ENCODE assay signal across 14 cellular contexts in the genomic region with DNA sequence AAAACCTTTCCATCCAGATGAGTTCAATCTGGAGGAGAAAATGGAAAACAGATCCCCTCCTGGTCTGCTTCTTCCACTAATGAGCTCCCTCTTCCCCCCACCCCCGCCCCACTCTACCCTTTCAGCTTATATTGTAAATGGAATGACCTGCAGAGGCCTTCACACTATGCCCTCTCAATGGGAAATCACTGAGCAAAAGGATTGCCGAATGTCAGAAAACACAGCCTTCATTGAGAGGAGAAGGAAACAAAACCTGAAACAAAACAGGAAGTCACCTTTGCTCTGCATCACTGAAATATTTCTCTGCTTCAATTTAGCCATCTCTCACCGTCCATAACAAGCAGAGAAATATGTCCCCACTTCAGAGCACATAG. TPM values are rescaled to one million over a fixed set of nuclear protein-coding genes. Genes with fewer than 3 reads are reported as not detected.
DNase-seq lines count a peak whose midpoint lies in the region; ATAC-seq and TF ChIP-seq lines count a peak whose summit lies in the region.
"Had no signal": no experiment of that assay in that cellular context is flagged by ENCODE, and none has a peak within 500 bp of the region (broad histone marks: within the 10 kb centered on the region; RNA-seq: fewer than 3 reads in every experiment).

No MANE protein-coding gene starts in this region.

- H2AFZ ChIP-seq in neuronal stem cell (ENCODE audit: low read length): peak overlapping the region; percentile 87

- no CpG with 5 or more reads among the region's 3 CpGs for WGBS in neuronal stem cell (ENCODE audit: extremely low coverage in 2 of 2, insufficient read length in 2 of 2, insufficient replicate concordance in 1 of 2), 2 donors

- H4K91ac ChIP-seq in neuronal stem cell (ENCODE audit: low read depth, low read length, poor library complexity): no peak overlapping the region

- H3K36me3 ChIP-seq in neuronal stem cell (replicated peaks in 1 of 2; ENCODE audit: control insufficient read depth in 2 of 2, insufficient read depth in 2 of 2, low read length in 2 of 2): no peaks in the 10 kb centered on the region
- H3K36me3 ChIP-seq: heart left ventricle had no signal

- no peak overlapping the region for H4K8ac ChIP-seq in neuronal stem cell (ENCODE audit: low read depth, low read length)

- H3K4me1 Mint-ChIP-seq in endothelial cell (ENCODE audit: unreplicated experiment): peaks cover 43% of the 10 kb centered on the region

- ATAC-seq in GM19324 (IDR thresholded peaks at IDR 0.05; ENCODE audit: low FRiP score, unreplicated experiment) (peak; percentile 48), HG02610 (IDR thresholded peaks at IDR 0.05; ENCODE audit: unreplicated experiment) (no peak)
- ATAC-seq: heart left ventricle, left ventricle myocardium superior had no signal

- H3K18ac ChIP-seq in neuronal stem cell (ENCODE audit: low read length): no peak overlapping the region

- H2BK120ac ChIP-seq in neuronal stem cell (ENCODE audit: low read depth, low read length): no peak overlapping the region

- no peak overlapping the region for H3K14ac ChIP-seq in neuronal stem cell (ENCODE audit: low read length)

- DNase-seq in NCI-H2171 (lab: John Stamatoyannopoulos, UW) (peak; percentile 25), endothelial cell (ENCODE audit: low spot score) (no peak), neuronal stem cell (ENCODE audit: low spot score) (peak; percentile 73), SHP77 (lab: John Stamatoyannopoulos, UW) (no peak), dedifferentiated amniotic fluid mesenchymal stem cell (ENCODE audit: extremely low spot score) (no peak)
- DNase-seq: activated CD8-positive, alpha-beta memory T cell treated with anti-CD3 and anti-CD28 coated beads, Interleukin-2, amount 50 U/mL, for 48 hours; heart left ventricle; left ventricle myocardium superior; NCI-H1092 treated with DMSO at 0.1 percent for 48 hours; occipital lobe had no signal

- peak overlapping the region; percentile 96 for H3K4me3 Mint-ChIP-seq in endothelial cell (ENCODE audit: unreplicated experiment)

- H3K79me1 ChIP-seq in neuronal stem cell (ENCODE audit: low read depth, low read length): peaks cover 4% of the 10 kb centered on the region

- peaks cover 15% of the 10 kb centered on the region for H3K36me3 Mint-ChIP-seq in endothelial cell (ENCODE audit: low read depth, unreplicated experiment)

- peaks cover 7% of the 10 kb centered on the region for H3K27me3 Mint-ChIP-seq in endothelial cell (ENCODE audit: unreplicated experiment)

- H3K27ac ChIP-seq in neuronal stem cell (replicated peaks; ENCODE audit: low read length): peak overlapping the region; percentile 93
- H3K27ac ChIP-seq: C4-2B, epithelial cell of prostate had no signal

- no peaks in the 10 kb centered on the region for H3K9me3 ChIP-seq in neuronal stem cell (replicated peaks in 1 of 2; ENCODE audit: control insufficient read depth in 2 of 2, insufficient read depth in 1 of 2, low read depth in 1 of 2, low read length in 2 of 2)
- H3K9me3 ChIP-seq: heart left ventricle had no signal

- H3K9me3 Mint-ChIP-seq in endothelial cell (ENCODE audit: unreplicated experiment): no peaks in the 10 kb centered on the region

- H3K4me1 ChIP-seq in neuronal stem cell (ENCODE audit: control insufficient read depth in 2 of 2, insufficient read depth in 1 of 2, low read depth in 1 of 2, low read length in 2 of 2): peaks cover 4 to 15% of the 10 kb centered on the region in 2 donors

- H3K4ac ChIP-seq in neuronal stem cell (ENCODE audit: low read length): no peak overlapping the region

- no peak overlapping the region for H2AK5ac ChIP-seq in neuronal stem cell (ENCODE audit: low read depth, low read length)

- H3K23ac ChIP-seq in neuronal stem cell (ENCODE audit: low read depth, low read length, poor library complexity): no peak overlapping the region

- H3K27ac Mint-ChIP-seq in endothelial cell (ENCODE audit: unreplicated experiment): peak overlapping the region; percentile 82

- H3K4me2 ChIP-seq in neuronal stem cell (ENCODE audit: insufficient read depth, low read length, poor library complexity, severe bottlenecking): peak overlapping the region; percentile 30

- H3K27me3 ChIP-seq in neuronal stem cell (ENCODE audit: control insufficient read depth in 3 of 3, insufficient read depth in 3 of 3, low read depth in 1 of 3, low read length in 3 of 3): peaks cover 0 to 16% (median 0%) of the 10 kb centered on the region in 3 experiments

- no peak overlapping the region for H2BK5ac ChIP-seq in neuronal stem cell (ENCODE audit: low read length)

- H3K9ac ChIP-seq in neuronal stem cell (ENCODE audit: low read depth, low read length, poor library complexity): no peak overlapping the region

- TF ChIP-seq CTCF in endothelial cell (IDR thresholded peaks at IDR 0.05; ENCODE audit: unreplicated experiment): no peak

- H3K4me3 ChIP-seq in neuronal stem cell (ENCODE audit: low read length in 2 of 2): peak overlapping the region in 1 of 2 donors; percentile 42

- H2BK12ac ChIP-seq in neuronal stem cell (ENCODE audit: low read length): no peak overlapping the region

- H2BK15ac ChIP-seq in neuronal stem cell (ENCODE audit: low read length): no peak overlapping the region

RNA-seq across cellular contexts. Expression of gene FRZB, which starts 1.6 kb away (rescaled TPM):
- 90.8 TPM for total RNA-seq in endothelial cell (ENCODE audit: unreplicated experiment)
- 146 TPM for polyA plus RNA-seq in neuronal stem cell (2013, experiment 1 of 2)
- 146 TPM for polyA plus RNA-seq in neuronal stem cell (2013, experiment 2 of 2)

Comparison
In these comparisons a context has a peak if more than half of its experiments do, and no peak if none do; other contexts are left out.
1. DNase-seq: peak in NCI-H2171 (single experiment) and neuronal stem cell (single experiment); none in endothelial cell (single experiment), SHP77 (0 of 2) and dedifferentiated amniotic fluid mesenchymal stem cell (single experiment).